In the genomic region with DNA sequence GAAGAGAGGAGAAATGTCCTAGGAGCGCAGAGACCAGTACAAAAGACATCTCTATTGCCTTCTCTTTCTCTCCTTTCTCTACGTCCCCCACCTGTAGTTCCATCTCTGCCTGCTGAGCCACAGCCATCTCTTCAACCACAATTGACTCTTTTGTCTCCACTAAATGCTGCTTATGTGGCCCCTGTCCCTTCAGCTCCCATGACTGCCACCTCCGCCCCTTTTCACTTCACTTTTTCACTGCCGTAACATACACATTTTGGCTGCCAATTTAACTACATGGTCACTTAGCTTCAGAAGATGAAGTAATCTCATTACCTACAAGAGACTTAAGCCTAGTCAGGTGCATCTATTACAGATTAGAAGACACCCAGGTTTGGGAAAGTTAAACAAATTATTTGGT, we compare ENCODE assay signal across 20 cellular contexts.
DNase-seq lines count a peak whose midpoint lies in the region; ATAC-seq and TF ChIP-seq lines count a peak whose summit lies in the region.
"Had no signal": no experiment of that assay in that cellular context is flagged by ENCODE, and none has a peak within 500 bp of the region (broad histone marks: within the 10 kb centered on the region; RNA-seq: fewer than 3 reads in every experiment).

No MANE protein-coding gene starts in this region.

- H3K79me2 ChIP-seq in OCI-LY3 (ENCODE audit: low read length) (no peaks in the 10 kb centered on the region), neural progenitor cell (ENCODE audit: low read depth) (no peaks in the 10 kb centered on the region)

- H3K27ac Mint-ChIP-seq in neural progenitor cell, result no peak overlapping the region
- H3K27ac Mint-ChIP-seq: B cell; CD4-positive, CD25-positive, alpha-beta regulatory T cell; CD8-positive, alpha-beta T cell had no signal

- no peak overlapping the region for H3K4me3 Mint-ChIP-seq in neural progenitor cell
- H3K4me3 Mint-ChIP-seq: B cell; CD4-positive, CD25-positive, alpha-beta regulatory T cell; CD8-positive, alpha-beta T cell had no signal

- TF ChIP-seq CTCF in OCI-LY3 (IDR thresholded peaks at IDR 0.05; ENCODE audit: low read depth, low read length), result no peak
- TF ChIP-seq CTCF in neural progenitor cell (IDR thresholded peaks at IDR 0.05), result no peak
- TF ChIP-seq CTCF in GM20000 (IDR thresholded peaks at IDR 0.05; ENCODE audit: extremely low read depth, missing control alignments), result no peak
- TF ChIP-seq CTCF in brain microvascular endothelial cell (IDR thresholded peaks at IDR 0.05; ENCODE audit: low read depth, low read length, missing control alignments), result no peak

- H2AFZ ChIP-seq in OCI-LY3 (ENCODE audit: low read depth, low read length), result no peak overlapping the region; the same call in 1 of the 2 replicates
- no peak overlapping the region for H2AFZ ChIP-seq in neural progenitor cell (replicated peaks)
- H2AFZ ChIP-seq: GM23248 had no signal

- peak; percentile 65 for DNase-seq in NCI-H82 (lab: John Stamatoyannopoulos, UW)
- DNase-seq in NCI-H82 treated with DMSO at 0.1 percent for 48 hours (lab: John Stamatoyannopoulos, UW; ENCODE audit: unreplicated experiment), result no peak
- DNase-seq in neural progenitor cell (ENCODE audit: low spot score), result no peak
- DNase-seq in GM20000 (ENCODE audit: low spot score), result no peak
- DNase-seq in brain microvascular endothelial cell, result no peak
- no peak for DNase-seq in DMS53 (lab: John Stamatoyannopoulos, UW)
- DNase-seq: CD4-positive, CD25-positive, alpha-beta regulatory T cell; CD8-positive, alpha-beta T cell; DMS 273 treated with DMSO at 0.1 percent for 48 hours; EL; GDM1; GM23248; H7; HCEC 1CT had no signal

- no peaks in the 10 kb centered on the region for H3F3A ChIP-seq in neural progenitor cell (ENCODE audit: low read depth)

- no peaks in the 10 kb centered on the region for H4K20me1 ChIP-seq in OCI-LY3 (ENCODE audit: insufficient read depth, low read length)
- no peaks in the 10 kb centered on the region for H4K20me1 ChIP-seq in neural progenitor cell (ENCODE audit: low read depth)
- H4K20me1 ChIP-seq: BLaER1 had no signal

- no peak overlapping the region for H3K27ac ChIP-seq in OCI-LY3 (ENCODE audit: low read length)
- no peak overlapping the region for H3K27ac ChIP-seq in neural progenitor cell
- H3K27ac ChIP-seq in brain microvascular endothelial cell, result no peak overlapping the region
- H3K27ac ChIP-seq: 22Rv1, BLaER1, C4-2B, GM23248 had no signal

- H3K4me2 ChIP-seq in OCI-LY3 (ENCODE audit: low read length) (peak overlapping the region; percentile 40), neural progenitor cell (peak overlapping the region; percentile 11)
- H3K4me2 ChIP-seq: BLaER1 had no signal

- no peak overlapping the region for H3K9ac ChIP-seq in OCI-LY3 (ENCODE audit: low read length)
- H3K9ac ChIP-seq in neural progenitor cell, result no peak overlapping the region
- H3K9ac ChIP-seq: BLaER1, GM23248 had no signal

- peaks cover 11% of the 10 kb centered on the region for H3K4me1 ChIP-seq in OCI-LY3 (ENCODE audit: low read length)
- H3K4me1 ChIP-seq in neural progenitor cell, result peaks cover 10% of the 10 kb centered on the region
- H3K4me1 ChIP-seq: BLaER1 had no signal

- in situ Hi-C loops in brain microvascular endothelial cell (cut with HindIII; ENCODE audit: low pct_ligation_motif_present, low sequenced_read_pairs), result no loop called here

- H3K4me1 Mint-ChIP-seq in neural progenitor cell, result no peaks in the 10 kb centered on the region
- H3K4me1 Mint-ChIP-seq: B cell; CD4-positive, CD25-positive, alpha-beta regulatory T cell had no signal

- H3K9me3 Mint-ChIP-seq in neural progenitor cell, result no peaks in the 10 kb centered on the region
- H3K9me3 Mint-ChIP-seq: CD8-positive, alpha-beta T cell had no signal

- no peaks in the 10 kb centered on the region for H3K27me3 Mint-ChIP-seq in neural progenitor cell (ENCODE audit: insufficient read depth, low read depth)

- H3K36me3 Mint-ChIP-seq in neural progenitor cell, result no peaks in the 10 kb centered on the region
- H3K36me3 Mint-ChIP-seq: CD4-positive, CD25-positive, alpha-beta regulatory T cell; CD8-positive, alpha-beta T cell had no signal

- H3K9me3 ChIP-seq in OCI-LY3 (ENCODE audit: insufficient read depth, low read length) (no peaks in the 10 kb centered on the region), neural progenitor cell (ENCODE audit: low read depth) (no peaks in the 10 kb centered on the region)
- H3K9me3 ChIP-seq: BLaER1 had no signal

- H3K27me3 ChIP-seq in OCI-LY3 (ENCODE audit: low read depth, low read length) (no peaks in the 10 kb centered on the region), neural progenitor cell (no peaks in the 10 kb centered on the region), brain microvascular endothelial cell (replicated peaks) (no peaks in the 10 kb centered on the region)
- H3K27me3 ChIP-seq: BLaER1 had no signal

- no peaks in the 10 kb centered on the region for H3K36me3 ChIP-seq in OCI-LY3 (replicated peaks; ENCODE audit: low read depth, low read length)
- no peaks in the 10 kb centered on the region for H3K36me3 ChIP-seq in neural progenitor cell
- H3K36me3 ChIP-seq in brain microvascular endothelial cell (replicated peaks), result no peaks in the 10 kb centered on the region
- H3K36me3 ChIP-seq: BLaER1 had no signal

- H3K4me3 ChIP-seq in OCI-LY3 (ENCODE audit: low read length) (peak overlapping the region; percentile 5; the same call in 1 of the 2 replicates), neural progenitor cell (no peak overlapping the region), brain microvascular endothelial cell (ENCODE audit: low read depth, low read length) (no peak overlapping the region)
- H3K4me3 ChIP-seq: BLaER1, GM23248 had no signal

- peak; percentile 68 for ATAC-seq in GM18867 (IDR thresholded peaks at IDR 0.05; ENCODE audit: unreplicated experiment)
- ATAC-seq: CD8-positive, alpha-beta T cell had no signal
